Comparison of ENCODE assay signal across 24 cellular contexts in genomic region chr16:30478766-30479478, GRCh38. TPM values are rescaled to one million over a fixed set of nuclear protein-coding genes. Genes with fewer than 3 reads are reported as not detected.
A peak's percentile ranks its signal among the peaks of the same experiment; 100 is the strongest.
DNase-seq lines count a peak whose midpoint lies in the region; ATAC-seq, FAIRE-seq and TF ChIP-seq lines count a peak whose summit lies in the region.
"Had no signal": no experiment of that assay in that cellular context is flagged by ENCODE, and none has a peak within 500 bp of the region (broad histone marks: within the 10 kb centered on the region; RNA-seq: fewer than 3 reads in every experiment).

No MANE protein-coding gene starts in this region.

- no peak for DNase-seq in activated CD4-positive, alpha-beta T cell treated with anti-CD3 and anti-CD28 coated beads, Interleukin-2, amount 10 ng/mL, durations not matched to agents 7 days and 5 days
- DNase-seq in activated CD4-positive, alpha-beta T cell treated with anti-CD3 and anti-CD28 coated beads, Interleukin-2, amount 50 U/mL, for 48 hours = no peak
- no peak for DNase-seq in GM12891 (ENCODE audit: insufficient read length, low spot score)
- no peak for DNase-seq in activated CD8-positive, alpha-beta T cell treated with anti-CD3 and anti-CD28 coated beads for 36 hours
- DNase-seq in natural killer cell treated with Interleukin-12 subunit alpha and Interleukin-12 subunit beta and Interleukin-15 and Interleukin-18, amount 100 ng/mL, for 72 hours (ENCODE audit: low spot score) = no peak
- no peak for DNase-seq in NCI-H2171 treated with DMSO at 0.1 percent for 48 hours (lab: John Stamatoyannopoulos, UW)
- DNase-seq: activated CD4-positive, CD25-positive, alpha-beta regulatory T cell; activated CD8-positive, alpha-beta memory T cell treated with anti-CD3 and anti-CD28 coated beads, Interleukin-2, amount 50 U/mL, for 4 hours; activated naive CD4-positive, alpha-beta T cell treated with anti-CD3 and anti-CD28 coated beads, Interleukin-2, amount 50 U/mL, for 16 hours; dermis blood vessel endothelial cell; DND-41; foreskin keratinocyte; GOT3; mesendoderm; MM.1S; NCI-H2029; NCI-H510A treated with DMSO at 0.1 percent for 48 hours; stimulated activated CD4-positive, alpha-beta T cell treated with anti-CD3 and anti-CD28 coated beads, Interleukin-4, amount 100 ng/mL, for 4 hours had no signal

- no peak for TF ChIP-seq POLR2A in GM12891 (IDR thresholded peaks at IDR 0.05; ENCODE audit: low read depth, low read length)

- H3K36me3 Mint-ChIP-seq in activated CD4-positive, alpha-beta T cell treated with anti-CD3 and anti-CD28 coated beads, Interleukin-2, amount 10 ng/mL, durations not matched to agents 7 days and 5 days (ENCODE audit: low read depth) = peaks cover 82% of the 10 kb centered on the region
- H3K36me3 Mint-ChIP-seq in activated CD8-positive, alpha-beta T cell treated with anti-CD3 and anti-CD28 coated beads for 36 hours (ENCODE audit: low read depth) = peaks cover 85% of the 10 kb centered on the region
- peaks cover 49% of the 10 kb centered on the region for H3K36me3 Mint-ChIP-seq in natural killer cell treated with Interleukin-12 subunit alpha and Interleukin-12 subunit beta and Interleukin-15 and Interleukin-18, amount 100 ng/mL, for 72 hours

- CTCF ChIA-PET in activated CD4-positive, alpha-beta T cell treated with anti-CD3 and anti-CD28 coated beads, Interleukin-2, amount 10 ng/mL, durations not matched to agents 7 days and 5 days (lab: Charles Lee) = interaction anchor here (0.7 to 2.2 kb wide), 5 partner anchors 30 to 272 kb away, joined by 3 to 9 read pairs (median 4); partner anchors contain the start of genes DCTPP1 and SEPHS2
- CTCF ChIA-PET in activated CD8-positive, alpha-beta T cell treated with anti-CD3 and anti-CD28 coated beads for 36 hours (lab: Charles Lee) = interaction anchor here (2.6 kb wide), 1 partner anchor 30 kb away, joined by 17 read pairs; no protein-coding TSS in a partner anchor

- H3K9me3 Mint-ChIP-seq in activated CD4-positive, alpha-beta T cell treated with anti-CD3 and anti-CD28 coated beads, Interleukin-2, amount 10 ng/mL, durations not matched to agents 7 days and 5 days = no peaks in the 10 kb centered on the region
- H3K9me3 Mint-ChIP-seq in activated CD8-positive, alpha-beta T cell treated with anti-CD3 and anti-CD28 coated beads for 36 hours = no peaks in the 10 kb centered on the region
- no peaks in the 10 kb centered on the region for H3K9me3 Mint-ChIP-seq in natural killer cell treated with Interleukin-12 subunit alpha and Interleukin-12 subunit beta and Interleukin-15 and Interleukin-18, amount 100 ng/mL, for 72 hours

- no peaks in the 10 kb centered on the region for H3K27me3 Mint-ChIP-seq in activated CD4-positive, alpha-beta T cell treated with anti-CD3 and anti-CD28 coated beads, Interleukin-2, amount 10 ng/mL, durations not matched to agents 7 days and 5 days
- no peaks in the 10 kb centered on the region for H3K27me3 Mint-ChIP-seq in activated CD8-positive, alpha-beta T cell treated with anti-CD3 and anti-CD28 coated beads for 36 hours
- H3K27me3 Mint-ChIP-seq in natural killer cell treated with Interleukin-12 subunit alpha and Interleukin-12 subunit beta and Interleukin-15 and Interleukin-18, amount 100 ng/mL, for 72 hours = no peaks in the 10 kb centered on the region

- H3K4me3 Mint-ChIP-seq in activated CD4-positive, alpha-beta T cell treated with anti-CD3 and anti-CD28 coated beads, Interleukin-2, amount 10 ng/mL, durations not matched to agents 7 days and 5 days = no peak overlapping the region
- no peak overlapping the region for H3K4me3 Mint-ChIP-seq in activated CD8-positive, alpha-beta T cell treated with anti-CD3 and anti-CD28 coated beads for 36 hours
- H3K4me3 Mint-ChIP-seq in natural killer cell treated with Interleukin-12 subunit alpha and Interleukin-12 subunit beta and Interleukin-15 and Interleukin-18, amount 100 ng/mL, for 72 hours = no peak overlapping the region

- H3K4me1 Mint-ChIP-seq in activated CD4-positive, alpha-beta T cell treated with anti-CD3 and anti-CD28 coated beads, Interleukin-2, amount 10 ng/mL, durations not matched to agents 7 days and 5 days = peaks cover 77% of the 10 kb centered on the region
- peaks cover 61% of the 10 kb centered on the region for H3K4me1 Mint-ChIP-seq in activated CD8-positive, alpha-beta T cell treated with anti-CD3 and anti-CD28 coated beads for 36 hours (ENCODE audit: low read depth)
- H3K4me1 Mint-ChIP-seq in natural killer cell treated with Interleukin-12 subunit alpha and Interleukin-12 subunit beta and Interleukin-15 and Interleukin-18, amount 100 ng/mL, for 72 hours (ENCODE audit: low read depth in 2 of 2) = peaks cover 60 to 62% of the 10 kb centered on the region in 2 donors

- intact Hi-C loops in activated CD8-positive, alpha-beta T cell treated with anti-CD3 and anti-CD28 coated beads for 36 hours (cut with micrococcal nuclease) = no loop called here

- peak overlapping the region; percentile 71 for H3K27ac Mint-ChIP-seq in activated CD4-positive, alpha-beta T cell treated with anti-CD3 and anti-CD28 coated beads, Interleukin-2, amount 10 ng/mL, durations not matched to agents 7 days and 5 days
- H3K27ac Mint-ChIP-seq in activated CD8-positive, alpha-beta T cell treated with anti-CD3 and anti-CD28 coated beads for 36 hours = peak overlapping the region; percentile 78
- peak overlapping the region; percentile 94 to 95 for H3K27ac Mint-ChIP-seq in natural killer cell treated with Interleukin-12 subunit alpha and Interleukin-12 subunit beta and Interleukin-15 and Interleukin-18, amount 100 ng/mL, for 72 hours

- ATAC-seq in activated CD8-positive, alpha-beta T cell treated with anti-CD3 and anti-CD28 coated beads for 36 hours = no peak
- no peak for ATAC-seq in natural killer cell treated with Interleukin-12 subunit alpha and Interleukin-12 subunit beta and Interleukin-15 and Interleukin-18, amount 100 ng/mL, for 72 hours
- no peak for ATAC-seq in HG02610 (IDR thresholded peaks at IDR 0.05; ENCODE audit: unreplicated experiment)
- no peak for ATAC-seq in GM18520 (IDR thresholded peaks at IDR 0.05; ENCODE audit: unreplicated experiment)
- ATAC-seq: A549, foreskin keratinocyte had no signal

- FAIRE-seq in GM12891 (lab: Jason Lieb, UNC) = no peak
- FAIRE-seq: A549 had no signal

- TF ChIP-seq CTCF in activated CD8-positive, alpha-beta T cell treated with anti-CD3 and anti-CD28 coated beads for 36 hours (IDR thresholded peaks at IDR 0.05) = no peak

- POLR2A ChIA-PET in activated CD4-positive, alpha-beta T cell treated with anti-CD3 and anti-CD28 coated beads, Interleukin-2, amount 10 ng/mL, durations not matched to agents 7 days and 5 days (lab: Charles Lee) = no interaction called here
- POLR2A ChIA-PET in activated CD8-positive, alpha-beta T cell treated with anti-CD3 and anti-CD28 coated beads for 36 hours (lab: Charles Lee) = interaction anchor here (0.8 to 5.3 kb wide), 7 partner anchors 9 to 46 kb away, joined by 3 to 29 read pairs (median 4); no protein-coding TSS in a partner anchor

TF ChIP-seq in GM12891, 5 proteins besides CTCF, POLR2A, EP300 and RAD21:
- TF ChIP-seq SPI1 (IDR thresholded peaks at IDR 0.05; ENCODE audit: low read depth, low read length) (peak; percentile 62), PAX5 (IDR thresholded peaks at IDR 0.05; ENCODE audit: insufficient read depth, low read length, severe bottlenecking) (no peak)
TF ChIP-seq in GM12891: peak in this region for 1.

RNA-seq across cellular contexts. Expression of gene ITGAL, which starts 6.4 kb away (rescaled TPM):
- 100 to 1,000 TPM; 521 to 598 TPM for total RNA-seq in activated CD4-positive, alpha-beta T cell treated with anti-CD3 and anti-CD28 coated beads, Interleukin-2, amount 10 ng/mL, durations not matched to agents 7 days and 5 days
- polyA plus RNA-seq in GM12891 (2012; ENCODE audit: low read depth, missing spikeins) = 35.4 TPM
- 100 to 1,000 TPM; 274 to 285 TPM for total RNA-seq in activated CD8-positive, alpha-beta T cell treated with anti-CD3 and anti-CD28 coated beads for 36 hours
- total RNA-seq in natural killer cell treated with Interleukin-12 subunit alpha and Interleukin-12 subunit beta and Interleukin-15 and Interleukin-18, amount 100 ng/mL, for 72 hours = 100 to 1,000 TPM; 648 to 717 TPM
- total RNA-seq: dermis blood vessel endothelial cell, foreskin keratinocyte, pulmonary artery endothelial cell, smooth muscle cell had no signal
- polyA plus RNA-seq: foreskin keratinocyte, neural cell, smooth muscle cell had no signal

RNA-seq across cellular contexts. Expression of gene SEPHS2, which starts 33.2 kb away (rescaled TPM):
- total RNA-seq in activated CD4-positive, alpha-beta T cell treated with anti-CD3 and anti-CD28 coated beads, Interleukin-2, amount 10 ng/mL, durations not matched to agents 7 days and 5 days = 10 to 100 TPM; 52.2 to 58.9 TPM
- 56.5 TPM for polyA plus RNA-seq in GM12891 (2012; ENCODE audit: low read depth, missing spikeins)
- 10 to 100 TPM; 51.8 to 54.0 TPM for total RNA-seq in activated CD8-positive, alpha-beta T cell treated with anti-CD3 and anti-CD28 coated beads for 36 hours
- 10 to 100 TPM; 84.7 to 91.4 TPM for total RNA-seq in natural killer cell treated with Interleukin-12 subunit alpha and Interleukin-12 subunit beta and Interleukin-15 and Interleukin-18, amount 100 ng/mL, for 72 hours

RNA-seq across cellular contexts. Expression of gene ZNF768, which starts 47.4 kb away (rescaled TPM):
- 1 to 10 TPM; 1.9 to 2.6 TPM for total RNA-seq in activated CD4-positive, alpha-beta T cell treated with anti-CD3 and anti-CD28 coated beads, Interleukin-2, amount 10 ng/mL, durations not matched to agents 7 days and 5 days
- polyA plus RNA-seq in GM12891 (2012; ENCODE audit: low read depth, missing spikeins) = 14.0 TPM
- 1 to 10 TPM; 8.3 to 9.2 TPM for total RNA-seq in activated CD8-positive, alpha-beta T cell treated with anti-CD3 and anti-CD28 coated beads for 36 hours
- total RNA-seq in natural killer cell treated with Interleukin-12 subunit alpha and Interleukin-12 subunit beta and Interleukin-15 and Interleukin-18, amount 100 ng/mL, for 72 hours = 10 to 100 TPM; 10.4 to 11.8 TPM

RNA-seq across cellular contexts. Expression of gene DCTPP1, which starts 49.1 kb away (rescaled TPM):
- 10 to 100 TPM; 48.4 to 51.4 TPM for total RNA-seq in activated CD4-positive, alpha-beta T cell treated with anti-CD3 and anti-CD28 coated beads, Interleukin-2, amount 10 ng/mL, durations not matched to agents 7 days and 5 days
- polyA plus RNA-seq in GM12891 (2012; ENCODE audit: low read depth, missing spikeins) = 67.5 TPM
- total RNA-seq in activated CD8-positive, alpha-beta T cell treated with anti-CD3 and anti-CD28 coated beads for 36 hours = 100 to 1,000 TPM in 1 of 2 experiments, 10 to 100 TPM in 1; 98.4 to 105 TPM
- total RNA-seq in natural killer cell treated with Interleukin-12 subunit alpha and Interleukin-12 subunit beta and Interleukin-15 and Interleukin-18, amount 100 ng/mL, for 72 hours = 100 to 1,000 TPM in 1 of 2 donors, 10 to 100 TPM in 1; 95.9 to 155 TPM

RNA-seq across cellular contexts. Expression of gene ZNF747, which starts 55.7 kb away (rescaled TPM):
- total RNA-seq in activated CD4-positive, alpha-beta T cell treated with anti-CD3 and anti-CD28 coated beads, Interleukin-2, amount 10 ng/mL, durations not matched to agents 7 days and 5 days = 10 to 100 TPM; 10.4 to 11.8 TPM
- polyA plus RNA-seq in GM12891 (2012; ENCODE audit: low read depth, missing spikeins) = 3.9 TPM
- 1 to 10 TPM; 6.7 to 7.9 TPM for total RNA-seq in activated CD8-positive, alpha-beta T cell treated with anti-CD3 and anti-CD28 coated beads for 36 hours
- total RNA-seq in natural killer cell treated with Interleukin-12 subunit alpha and Interleukin-12 subunit beta and Interleukin-15 and Interleukin-18, amount 100 ng/mL, for 72 hours = 10 to 100 TPM in 1 of 2 donors, 1 to 10 TPM in 1; 8.7 to 10.3 TPM
